In genomic region chrX:68830486-68831404, GRCh38 we compare ENCODE assay signal across 8 cellular contexts. TPM values are rescaled to one million over a fixed set of nuclear protein-coding genes. Genes with fewer than 3 reads are reported as not detected.
A peak's percentile ranks its signal among the peaks of the same experiment; 100 is the strongest.
DNase-seq lines count a peak whose midpoint lies in the region; ATAC-seq and TF ChIP-seq lines count a peak whose summit lies in the region.

No MANE protein-coding gene starts in this region.

- CTCF ChIA-PET in activated CD8-positive, alpha-beta memory T cell treated with anti-CD3 and anti-CD28 coated beads, Interleukin-2, amount 10 ng/mL, durations not matched to agents 7 days and 5 days (lab: Charles Lee) = interaction anchor here (0.9 to 4.7 kb wide), 2 partner anchors 391 to 444 kb away, joined by 3 to 64 read pairs; no protein-coding TSS in a partner anchor

- WGBS in H9 (ENCODE audit: extremely low coverage, insufficient read length, low lambda C conversion rate) = no CpG with 5 or more reads among the region's 29 CpGs

- H3K56ac ChIP-seq in H9 (ENCODE audit: insufficient read length, low read depth, low read length) = no peak overlapping the region

- H3K4ac ChIP-seq in H9 (ENCODE audit: low read depth, low read length) = no peak overlapping the region

- H3K36me3 ChIP-seq in iPS-15b (ENCODE audit: control insufficient read depth, insufficient read depth, low read length) = no peaks in the 10 kb centered on the region

- no peak for TF ChIP-seq CTCF in H9 (conservative IDR thresholded peaks at IDR 0.05)

- no peak overlapping the region for H2BK15ac ChIP-seq in H9 (ENCODE audit: low read depth, low read length)

- peaks cover 48 to 68% of the 10 kb centered on the region in 2 experiments for H3K9me3 Mint-ChIP-seq in H9
- H3K9me3 Mint-ChIP-seq in activated CD8-positive, alpha-beta memory T cell treated with anti-CD3 and anti-CD28 coated beads, Interleukin-2, amount 10 ng/mL, durations not matched to agents 7 days and 5 days (ENCODE audit: low read depth) = no peaks in the 10 kb centered on the region

- H4K91ac ChIP-seq in H9 (ENCODE audit: insufficient read length, low read depth, low read length) = no peak overlapping the region

- no peak overlapping the region for H2BK5ac ChIP-seq in H9 (ENCODE audit: insufficient read length, low read length)

- H4K20me1 ChIP-seq in H9 (ENCODE audit: control insufficient read depth, insufficient read depth, insufficient read length) = no peaks in the 10 kb centered on the region

- H2AK5ac ChIP-seq in H9 (ENCODE audit: insufficient read length, low read length) = no peak overlapping the region

- H3K4me2 ChIP-seq in H9 (ENCODE audit: insufficient read depth, insufficient read length, low read length) = peak overlapping the region; percentile 78

- H3K4me1 Mint-ChIP-seq in H9 = peaks cover 13 to 29% of the 10 kb centered on the region in 2 experiments
- peaks cover 14% of the 10 kb centered on the region for H3K4me1 Mint-ChIP-seq in activated CD8-positive, alpha-beta memory T cell treated with anti-CD3 and anti-CD28 coated beads, Interleukin-2, amount 10 ng/mL, durations not matched to agents 7 days and 5 days

- no peak overlapping the region for H3K23ac ChIP-seq in H9 (ENCODE audit: insufficient read length, low read depth, low read length)

- peak overlapping the region; percentile 61 to 86 for H3K4me3 Mint-ChIP-seq in H9
- H3K4me3 Mint-ChIP-seq in activated CD8-positive, alpha-beta memory T cell treated with anti-CD3 and anti-CD28 coated beads, Interleukin-2, amount 10 ng/mL, durations not matched to agents 7 days and 5 days = peak overlapping the region; percentile 81

- H2BK120ac ChIP-seq in H9 (ENCODE audit: low read depth, low read length, poor library complexity, severe bottlenecking) = no peak overlapping the region

- peaks cover 75% of the 10 kb centered on the region for H3K27me3 ChIP-seq in H9 (ENCODE audit: insufficient read depth, low read length)
- peaks cover 83% of the 10 kb centered on the region for H3K27me3 ChIP-seq in iPS-15b (ENCODE audit: control insufficient read depth, insufficient read depth, low read length)

- peaks cover 97% of the 10 kb centered on the region for H3K27me3 Mint-ChIP-seq in H9 (ENCODE audit: low read depth)
- H3K27me3 Mint-ChIP-seq in activated CD8-positive, alpha-beta memory T cell treated with anti-CD3 and anti-CD28 coated beads, Interleukin-2, amount 10 ng/mL, durations not matched to agents 7 days and 5 days = peaks cover 7% of the 10 kb centered on the region

- H3K9me3 ChIP-seq in H9 (ENCODE audit: control insufficient read depth, low read depth, low read length) = no peaks in the 10 kb centered on the region
- peaks cover 3% of the 10 kb centered on the region for H3K9me3 ChIP-seq in iPS-15b (ENCODE audit: control insufficient read depth, insufficient read depth, low read length)

- H3K4me1 ChIP-seq in H9 (ENCODE audit: insufficient read depth, low read length) = no peaks in the 10 kb centered on the region
- peaks cover 5% of the 10 kb centered on the region for H3K4me1 ChIP-seq in iPS-15b (ENCODE audit: control insufficient read depth, insufficient read depth, low read length)

- no peak overlapping the region for H4K8ac ChIP-seq in H9 (replicated peaks; ENCODE audit: insufficient read length, low read depth, low read length)

- ATAC-seq in activated CD8-positive, alpha-beta memory T cell treated with anti-CD3 and anti-CD28 coated beads, Interleukin-2, amount 10 ng/mL, durations not matched to agents 7 days and 5 days = no peak
- ATAC-seq in HG03139 (IDR thresholded peaks at IDR 0.05; ENCODE audit: unreplicated experiment) (no peak), HG02981 (IDR thresholded peaks at IDR 0.05; ENCODE audit: unreplicated experiment) (no peak)

- no peak overlapping the region for H4K5ac ChIP-seq in H9 (ENCODE audit: insufficient read length, low read depth, low read length)

- no peak overlapping the region for H3T11ph ChIP-seq in H9 (ENCODE audit: low read length)

- H3K23me2 ChIP-seq in H9 (ENCODE audit: insufficient read length, low read depth, low read length, poor library complexity, severe bottlenecking) = peaks cover 7% of the 10 kb centered on the region

- no peak overlapping the region for H3K27ac Mint-ChIP-seq in H9
- no peak overlapping the region for H3K27ac Mint-ChIP-seq in activated CD8-positive, alpha-beta memory T cell treated with anti-CD3 and anti-CD28 coated beads, Interleukin-2, amount 10 ng/mL, durations not matched to agents 7 days and 5 days

- H3K9ac ChIP-seq in H9 (ENCODE audit: extremely low read depth, insufficient read length, low read length) (no peak overlapping the region), iPS-15b (ENCODE audit: low read depth, low read length) (no peak overlapping the region)

- H3K79me1 ChIP-seq in H9 (ENCODE audit: insufficient read depth, low read depth, low read length, poor library complexity, severe bottlenecking) = no peaks in the 10 kb centered on the region

- H3K79me2 ChIP-seq in H9 (ENCODE audit: insufficient read depth, low read length) = no peaks in the 10 kb centered on the region

- no peak overlapping the region for H3K27ac ChIP-seq in H9 (ENCODE audit: insufficient read length, low read depth, low read length)

- H2BK20ac ChIP-seq in H9 (ENCODE audit: low read depth, low read length, poor library complexity, severe bottlenecking) = no peak overlapping the region

- no peak overlapping the region for H3K14ac ChIP-seq in H9 (ENCODE audit: insufficient read depth, low read length)

- no peak overlapping the region for H2AFZ ChIP-seq in H9 (ENCODE audit: low read length)

- DNase-seq in H9 = peak; percentile 22
- DNase-seq in activated CD8-positive, alpha-beta memory T cell treated with anti-CD3 and anti-CD28 coated beads, Interleukin-2, amount 10 ng/mL, durations not matched to agents 7 days and 5 days = no peak
- DNase-seq in skeletal muscle cell (ENCODE audit: low read depth) = no peak
- no peak for DNase-seq in AG20443 (ENCODE audit: low spot score)
- DNase-seq in NCI-H510A (lab: John Stamatoyannopoulos, UW) = no peak

- H3K18ac ChIP-seq in H9 (ENCODE audit: insufficient read length, low read depth, low read length) = no peak overlapping the region

- H3K4me3 ChIP-seq in iPS-15b (ENCODE audit: low read depth, low read length) = peak overlapping the region; percentile 52
- peak overlapping the region; percentile 72 for H3K4me3 ChIP-seq in skeletal muscle cell (ENCODE audit: low read depth, low read length)

- H3K36me3 Mint-ChIP-seq in H9 (ENCODE audit: insufficient read depth in 1 of 3, low read depth in 3 of 3) = peaks cover 0 to 3% (median 2%) of the 10 kb centered on the region in 3 experiments; a peak in 3 of 7 replicates
- no peaks in the 10 kb centered on the region for H3K36me3 Mint-ChIP-seq in activated CD8-positive, alpha-beta memory T cell treated with anti-CD3 and anti-CD28 coated beads, Interleukin-2, amount 10 ng/mL, durations not matched to agents 7 days and 5 days

- no peak overlapping the region for H2BK12ac ChIP-seq in H9 (ENCODE audit: insufficient read length, low read depth, low read length)

RNA-seq across cellular contexts. Expression of gene EFNB1, which starts 1.9 kb away (rescaled TPM):
- total RNA-seq in H9 (2021) = 2.7 and 3.1 TPM in 2 replicates
- total RNA-seq in activated CD8-positive, alpha-beta memory T cell treated with anti-CD3 and anti-CD28 coated beads, Interleukin-2, amount 10 ng/mL, durations not matched to agents 7 days and 5 days = 1 to 10 TPM; 4.2 to 4.3 TPM
